11 cellular contexts compared by ENCODE assay signal in genomic region chr7:28151965-28152364, GRCh38. TPM values are rescaled to one million over a fixed set of nuclear protein-coding genes. Genes with fewer than 3 reads are reported as not detected.
DNase-seq lines count a peak whose midpoint lies in the region; ATAC-seq lines count a peak whose summit lies in the region.
"Had no signal": no experiment of that assay in that cellular context is flagged by ENCODE, and none has a peak within 500 bp of the region (broad histone marks: within the 10 kb centered on the region; RNA-seq: fewer than 3 reads in every experiment).

No MANE protein-coding gene starts in this region.

- peaks cover 2% of the 10 kb centered on the region for H3K27me3 Mint-ChIP-seq in activated CD4-positive, alpha-beta T cell treated with anti-CD3 and anti-CD28 coated beads, Interleukin-2, amount 10 ng/mL, durations not matched to agents 24 days and 14 days

- peaks cover 46% of the 10 kb centered on the region for H3K4me1 Mint-ChIP-seq in activated CD4-positive, alpha-beta T cell treated with anti-CD3 and anti-CD28 coated beads, Interleukin-2, amount 10 ng/mL, durations not matched to agents 24 days and 14 days

- peak overlapping the region; percentile 49 for H3K4me2 ChIP-seq in skeletal muscle satellite cell (ENCODE audit: low read length)

- intact Hi-C loops in activated CD4-positive, alpha-beta T cell treated with anti-CD3 and anti-CD28 coated beads, Interleukin-2, amount 10 ng/mL, durations not matched to agents 24 days and 14 days (cut with micrococcal nuclease), result loop anchor here (1.0 to 5.0 kb wide), 3 partner anchors 115 to 255 kb away; no protein-coding TSS in a partner anchor

- H3K4me3 ChIP-seq in adipocyte (ENCODE audit: low read length) (no peak overlapping the region), skeletal muscle satellite cell (ENCODE audit: low read length) (no peak overlapping the region)
- H3K4me3 ChIP-seq: ascending aorta had no signal

- no peaks in the 10 kb centered on the region for H3K36me3 ChIP-seq in adipocyte (ENCODE audit: control insufficient read depth, insufficient read depth, low read length, severe bottlenecking)
- no peaks in the 10 kb centered on the region for H3K36me3 ChIP-seq in skeletal muscle satellite cell (ENCODE audit: insufficient read depth, low read length)
- H3K36me3 ChIP-seq: ascending aorta had no signal

- peak; percentile 42 for ATAC-seq in HG03439 (IDR thresholded peaks at IDR 0.05; ENCODE audit: unreplicated experiment)
- ATAC-seq: HepG2 had no signal

- H3K27ac Mint-ChIP-seq in activated CD4-positive, alpha-beta T cell treated with anti-CD3 and anti-CD28 coated beads, Interleukin-2, amount 10 ng/mL, durations not matched to agents 24 days and 14 days, result peak overlapping the region; percentile 46

- H3K36me3 Mint-ChIP-seq in activated CD4-positive, alpha-beta T cell treated with anti-CD3 and anti-CD28 coated beads, Interleukin-2, amount 10 ng/mL, durations not matched to agents 24 days and 14 days (ENCODE audit: low read depth), result no peaks in the 10 kb centered on the region

- H3K9me3 Mint-ChIP-seq in activated CD4-positive, alpha-beta T cell treated with anti-CD3 and anti-CD28 coated beads, Interleukin-2, amount 10 ng/mL, durations not matched to agents 24 days and 14 days, result no peaks in the 10 kb centered on the region

- DNase-seq in activated CD4-positive, alpha-beta T cell treated with anti-CD3 and anti-CD28 coated beads, Interleukin-2, amount 10 ng/mL, durations not matched to agents 24 days and 14 days, result no peak
- no peak for DNase-seq in activated CD4-positive, alpha-beta T cell treated with anti-CD3 and anti-CD28 coated beads for 1 hour
- DNase-seq in adipocyte (ENCODE audit: low read depth) (peak; percentile 62), iPS-NIHi11 (ENCODE audit: low spot score) (no peak)
- DNase-seq in stimulated activated CD8-positive, alpha-beta memory T cell treated with anti-CD3 and anti-CD28 coated beads, Interleukin-4, amount 100 ng/mL, for 48 hours, result no peak
- no peak for DNase-seq in activated effector memory CD4-positive, alpha-beta T cell treated with anti-CD3 and anti-CD28 coated beads, Interleukin-2, amount 50 U/mL, for 16 hours
- DNase-seq: SIG-M5 had no signal

- H3K4me1 ChIP-seq in adipocyte (ENCODE audit: control insufficient read depth, insufficient read depth, low read length) (peaks cover 26% of the 10 kb centered on the region), skeletal muscle satellite cell (ENCODE audit: control insufficient read depth, insufficient read depth, low read length) (peaks cover 42% of the 10 kb centered on the region)

- H3K9me3 ChIP-seq in adipocyte (ENCODE audit: control insufficient read depth, low read length) (no peaks in the 10 kb centered on the region), skeletal muscle satellite cell (replicated peaks; ENCODE audit: low read length) (no peaks in the 10 kb centered on the region)
- H3K9me3 ChIP-seq: ascending aorta had no signal

- H3K9ac ChIP-seq in adipocyte (ENCODE audit: low read length), result no peak overlapping the region
- peak overlapping the region; percentile 35 for H3K9ac ChIP-seq in skeletal muscle satellite cell (ENCODE audit: low read depth, low read length)

- H3K27me3 ChIP-seq in adipocyte (replicated peaks; ENCODE audit: control insufficient read depth, insufficient read depth, low read length) (no peaks in the 10 kb centered on the region), skeletal muscle satellite cell (ENCODE audit: control insufficient read depth, insufficient read depth, low read length) (no peaks in the 10 kb centered on the region)
- H3K27me3 ChIP-seq: ascending aorta had no signal

- peak overlapping the region; percentile 0 for H3K4me3 Mint-ChIP-seq in activated CD4-positive, alpha-beta T cell treated with anti-CD3 and anti-CD28 coated beads, Interleukin-2, amount 10 ng/mL, durations not matched to agents 24 days and 14 days

RNA-seq across cellular contexts. Expression of gene JAZF1, which starts 28.6 kb away (rescaled TPM):
- 4.2 and 4.4 TPM in 2 replicates for total RNA-seq in activated CD4-positive, alpha-beta T cell treated with anti-CD3 and anti-CD28 coated beads, Interleukin-2, amount 10 ng/mL, durations not matched to agents 24 days and 14 days
- 5.0 and 7.1 TPM in 2 replicates for total RNA-seq in skeletal muscle satellite cell (2012; rRNA removed)
- total RNA-seq: HepG2 had no signal
